In the genomic region with DNA sequence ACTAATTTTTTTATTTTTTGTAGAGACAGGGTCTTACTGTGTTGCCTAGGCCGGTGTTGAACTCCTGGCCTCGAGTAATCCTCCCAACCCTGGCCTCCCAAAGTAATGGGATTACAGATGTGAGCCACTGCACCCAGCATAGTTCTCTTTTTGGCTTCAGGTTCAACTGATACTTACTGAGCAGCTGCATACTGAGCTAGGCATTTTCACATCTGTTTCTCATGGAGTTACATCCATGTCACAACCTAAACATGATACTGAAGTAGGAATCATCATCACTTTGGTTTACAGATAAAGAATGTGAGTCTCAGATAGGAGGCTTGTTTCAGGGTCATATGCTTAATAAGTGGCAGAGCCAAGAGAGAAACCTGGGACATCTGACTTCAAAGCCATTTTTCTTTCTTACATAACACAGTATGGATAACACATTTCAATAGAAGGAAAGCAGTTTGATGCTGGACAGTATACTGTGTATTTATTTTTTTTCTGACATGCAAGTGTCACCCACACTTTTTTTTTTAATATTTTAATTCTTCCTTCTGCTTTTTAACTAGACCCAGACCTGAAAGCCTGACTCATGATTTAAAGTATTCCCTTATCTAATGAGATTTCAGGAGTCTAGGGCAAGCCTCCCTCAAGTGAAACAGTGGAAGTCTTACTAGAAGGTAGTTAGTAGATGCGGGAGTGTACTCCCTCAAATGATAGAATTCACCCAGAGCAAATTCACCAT, we compare ENCODE assay signal across 11 cellular contexts.
DNase-seq lines count a peak whose midpoint lies in the region; ATAC-seq and TF ChIP-seq lines count a peak whose summit lies in the region.
"Had no signal": no experiment of that assay in that cellular context is flagged by ENCODE, and none has a peak within 500 bp of the region (broad histone marks: within the 10 kb centered on the region; RNA-seq: fewer than 3 reads in every experiment).

No MANE protein-coding gene starts in this region.

- no peak overlapping the region for H2AFZ ChIP-seq in H9 (ENCODE audit: low read length)

- H4K20me1 ChIP-seq in H9 (ENCODE audit: control insufficient read depth, insufficient read depth, insufficient read length): no peaks in the 10 kb centered on the region

- H3K23ac ChIP-seq in H9 (ENCODE audit: insufficient read length, low read depth, low read length): no peak overlapping the region

- H3K79me2 ChIP-seq in H9 (ENCODE audit: insufficient read depth, low read length): no peaks in the 10 kb centered on the region

- ATAC-seq in GM18520 (IDR thresholded peaks at IDR 0.05; ENCODE audit: unreplicated experiment) (peak; percentile 12), GM21515 (IDR thresholded peaks at IDR 0.05; ENCODE audit: unreplicated experiment) (peak; percentile 40), HG03280 (IDR thresholded peaks at IDR 0.05; ENCODE audit: unreplicated experiment) (peak; percentile 30), foreskin keratinocyte (peak; percentile 60), HG02970 (IDR thresholded peaks at IDR 0.05; ENCODE audit: low FRiP score, unreplicated experiment) (no peak), Right ventricle myocardium inferior (no peak)

- no peaks in the 10 kb centered on the region for H3K23me2 ChIP-seq in H9 (ENCODE audit: insufficient read length, low read depth, low read length, poor library complexity, severe bottlenecking)

- H3K4me1 Mint-ChIP-seq in H9: peaks cover 7 to 9% of the 10 kb centered on the region in 2 experiments

- no peak overlapping the region for H3K9ac ChIP-seq in H9 (ENCODE audit: extremely low read depth, insufficient read length, low read length)

- H3K4me1 ChIP-seq in foreskin keratinocyte: no peaks in the 10 kb centered on the region
- no peaks in the 10 kb centered on the region for H3K4me1 ChIP-seq in H9 (ENCODE audit: insufficient read depth, low read length)

- H3K4me2 ChIP-seq in H9 (ENCODE audit: insufficient read depth, insufficient read length, low read length): no peak overlapping the region

- H4K91ac ChIP-seq in H9 (ENCODE audit: insufficient read length, low read depth, low read length): no peak overlapping the region

- no peak overlapping the region for H3K4ac ChIP-seq in H9 (ENCODE audit: low read depth, low read length)

- intact Hi-C loops in Right ventricle myocardium inferior (cut with DNase I): loop anchor here (1.0 to 10.0 kb wide), 4 partner anchors 174 to 1014 kb away; a partner anchor contains a TSS

- no CpG with 5 or more reads among the region's 3 CpGs for WGBS in H9 (ENCODE audit: extremely low coverage, insufficient read length, low lambda C conversion rate)

- H3K14ac ChIP-seq in H9 (ENCODE audit: insufficient read depth, low read length): no peak overlapping the region

- H2AK5ac ChIP-seq in H9 (ENCODE audit: insufficient read length, low read length): no peak overlapping the region

- H2BK20ac ChIP-seq in H9 (ENCODE audit: low read depth, low read length, poor library complexity, severe bottlenecking): no peak overlapping the region

- H3K27me3 Mint-ChIP-seq in H9 (ENCODE audit: low read depth): no peaks in the 10 kb centered on the region
- H3K27me3 Mint-ChIP-seq: activated B cell treated with CpG ODN at 0.5 μM for 24 hours had no signal

- H2BK12ac ChIP-seq in H9 (ENCODE audit: insufficient read length, low read depth, low read length): no peak overlapping the region

- no peak for TF ChIP-seq CTCF in foreskin keratinocyte (conservative IDR thresholded peaks at IDR 0.05)
- no peak for TF ChIP-seq CTCF in H9 (conservative IDR thresholded peaks at IDR 0.05)

- H3K9me3 Mint-ChIP-seq in H9: peaks cover 0 to 7% of the 10 kb centered on the region in 2 experiments; a peak in 2 of 5 replicates
- H3K9me3 Mint-ChIP-seq: activated B cell treated with CpG ODN at 0.5 μM for 24 hours had no signal

- H4K8ac ChIP-seq in H9 (replicated peaks; ENCODE audit: insufficient read length, low read depth, low read length): no peak overlapping the region

- no peaks in the 10 kb centered on the region for H3K9me3 ChIP-seq in H9 (ENCODE audit: control insufficient read depth, low read depth, low read length)
- H3K9me3 ChIP-seq: heart right ventricle had no signal

- H3K56ac ChIP-seq in H9 (ENCODE audit: insufficient read length, low read depth, low read length): no peak overlapping the region

- DNase-seq in foreskin keratinocyte (peak in 1 of 2 donors; percentile 4), H9 (no peak), Right ventricle myocardium inferior (ENCODE audit: missing footprints) (no peak), HuH-7.5 (ENCODE audit: low spot score) (no peak)
- DNase-seq: activated B cell treated with CpG ODN at 0.5 μM for 24 hours had no signal

- H3K27ac ChIP-seq in foreskin keratinocyte (no peak overlapping the region), H9 (ENCODE audit: insufficient read length, low read depth, low read length) (no peak overlapping the region)
- H3K27ac ChIP-seq: heart right ventricle had no signal

- no peaks in the 10 kb centered on the region for H3K79me1 ChIP-seq in H9 (ENCODE audit: insufficient read depth, low read depth, low read length, poor library complexity, severe bottlenecking)

- H3K4me3 Mint-ChIP-seq in H9: no peak overlapping the region
- H3K4me3 Mint-ChIP-seq: activated B cell treated with CpG ODN at 0.5 μM for 24 hours, neural crest cell had no signal

- H3K27me3 ChIP-seq in foreskin keratinocyte (no peaks in the 10 kb centered on the region), H9 (ENCODE audit: insufficient read depth, low read length) (no peaks in the 10 kb centered on the region)
- H3K27me3 ChIP-seq: heart right ventricle had no signal

- H3K18ac ChIP-seq in H9 (ENCODE audit: insufficient read length, low read depth, low read length): no peak overlapping the region

- H4K5ac ChIP-seq in H9 (ENCODE audit: insufficient read length, low read depth, low read length): no peak overlapping the region

- no peak overlapping the region for H2BK15ac ChIP-seq in H9 (ENCODE audit: low read depth, low read length)

- no peak overlapping the region; a peak in 1 of 7 replicates for H3K27ac Mint-ChIP-seq in H9
- H3K27ac Mint-ChIP-seq: activated B cell treated with CpG ODN at 0.5 μM for 24 hours had no signal

- no peak overlapping the region for H2BK5ac ChIP-seq in H9 (ENCODE audit: insufficient read length, low read length)

- no peak overlapping the region for H3T11ph ChIP-seq in H9 (ENCODE audit: low read length)

- peaks cover 13 to 19% (median 14%) of the 10 kb centered on the region in 3 experiments for H3K36me3 Mint-ChIP-seq in H9 (ENCODE audit: insufficient read depth in 1 of 3, low read depth in 3 of 3)

- H2BK120ac ChIP-seq in H9 (ENCODE audit: low read depth, low read length, poor library complexity, severe bottlenecking): no peak overlapping the region

Comparison
In these comparisons a context has a peak if more than half of its experiments do, and no peak if none do; other contexts are left out.
1. ATAC-seq: peak in GM18520 (single experiment), GM21515 (single experiment), HG03280 (single experiment) and foreskin keratinocyte (single experiment); none in HG02970 (single experiment) and Right ventricle myocardium inferior (single experiment).